8 cellular contexts compared by ENCODE assay signal in genomic region chrX:149540133-149540620, GRCh38. TPM values are rescaled to one million over a fixed set of nuclear protein-coding genes. Genes with fewer than 3 reads are reported as not detected.
A peak's percentile ranks its signal among the peaks of the same experiment; 100 is the strongest.
DNase-seq lines count a peak whose midpoint lies in the region; TF ChIP-seq lines count a peak whose summit lies in the region.

No MANE protein-coding gene starts in this region.

- no CpG with 5 or more reads among the region's 24 CpGs for WGBS in trophoblast cell (ENCODE audit: extremely low coverage, insufficient coverage, insufficient read length)
- 0 to 39% methylated on average over 6 to 19 of the region's 24 CpGs for WGBS in tibial nerve, 2 donors

- H3K4me2 ChIP-seq in trophoblast cell (ENCODE audit: low read length): peak overlapping the region; percentile 85

- H2BK12ac ChIP-seq in trophoblast cell (ENCODE audit: low read length): no peak overlapping the region

- H3K14ac ChIP-seq in trophoblast cell (ENCODE audit: low read length): no peak overlapping the region

- no peak for TF ChIP-seq POLR2A in tibial nerve (IDR thresholded peaks at IDR 0.05)

- no peak overlapping the region for H2AK5ac ChIP-seq in trophoblast cell (ENCODE audit: low read length)

- H3K9me3 ChIP-seq in trophoblast cell (ENCODE audit: insufficient read depth, low read depth, low read length) (no peaks in the 10 kb centered on the region), tibial nerve (no peaks in the 10 kb centered on the region)

- no peak overlapping the region for H3K9ac ChIP-seq in trophoblast cell (ENCODE audit: low read length)

- H2BK5ac ChIP-seq in trophoblast cell (ENCODE audit: low read depth, low read length, poor library complexity): peak overlapping the region; percentile 88

- no peak overlapping the region for H4K91ac ChIP-seq in trophoblast cell (ENCODE audit: low read depth, low read length)

- H3K27ac ChIP-seq in trophoblast cell (ENCODE audit: low read depth, low read length) (peak overlapping the region; percentile 73), tibial nerve (peak overlapping the region; percentile 61 to 92 (median 89))

- H2BK120ac ChIP-seq in trophoblast cell (ENCODE audit: insufficient read depth, low read length, poor library complexity): no peak overlapping the region

- H3K36me3 ChIP-seq in H7 (replicated peaks; ENCODE audit: control insufficient read depth, insufficient read depth, low read length) (no peaks in the 10 kb centered on the region), trophoblast cell (ENCODE audit: control insufficient read depth in 1 of 2, insufficient read depth in 2 of 2, low read length in 2 of 2) (no peaks in the 10 kb centered on the region), tibial nerve (peaks cover 0 to 3% (median 0%) of the 10 kb centered on the region in 3 donors)

- peak; percentile 53 for DNase-seq in DMS114 treated with DMSO at 0.1 percent for 48 hours (lab: John Stamatoyannopoulos, UW; ENCODE audit: unreplicated experiment)
- peak; percentile 93 for DNase-seq in H7
- DNase-seq in NAMALWA (ENCODE audit: low spot score): peak; percentile 77
- DNase-seq in SW480 (ENCODE audit: low spot score): peak; percentile 82
- DNase-seq in activated naive CD8-positive, alpha-beta T cell treated with anti-CD3 and anti-CD28 coated beads, Interleukin-2, amount 50 U/mL, for 16 hours (ENCODE audit: low read depth, low spot score): peak; percentile 75
- DNase-seq in cardiac septum (ENCODE audit: low spot score): peak; percentile 95
- peak; percentile 68 to 69 for DNase-seq in trophoblast cell
- peak; percentile 89 to 91 for DNase-seq in tibial nerve (ENCODE audit: low spot score in 2 of 2)

- no peak overlapping the region for H3K18ac ChIP-seq in trophoblast cell (ENCODE audit: low read length)

- no peak for TF ChIP-seq EP300 in tibial nerve (IDR thresholded peaks at IDR 0.05)

- intact Hi-C loops in cardiac septum (cut with DNase I): loop anchor here (2.0 kb wide), 1 partner anchor 91 kb away; the partner anchor contains the start of gene TMEM185A

- no peak overlapping the region for H4K12ac ChIP-seq in trophoblast cell (ENCODE audit: low read depth, low read length)

- no peak overlapping the region for H2AFZ ChIP-seq in trophoblast cell (ENCODE audit: insufficient read depth, low read length, poor library complexity)

- H3K4me1 ChIP-seq in trophoblast cell (ENCODE audit: control insufficient read depth in 1 of 2, insufficient read depth in 2 of 2, low read length in 2 of 2) (peaks cover 7% of the 10 kb centered on the region in 2 experiments), tibial nerve (peaks cover 0 to 9% (median 2%) of the 10 kb centered on the region in 4 donors)

- no peak overlapping the region for H3K4ac ChIP-seq in trophoblast cell (ENCODE audit: low read depth, low read length)

- H3K4me3 ChIP-seq in H7 (ENCODE audit: insufficient read depth, low read depth, low read length): peak overlapping the region; percentile 68
- H3K4me3 ChIP-seq in trophoblast cell (ENCODE audit: low read depth, low read length): peak overlapping the region; percentile 78
- H3K4me3 ChIP-seq in tibial nerve: peak overlapping the region; percentile 51 to 65 (median 60)

- TF ChIP-seq CTCF in tibial nerve (IDR thresholded peaks at IDR 0.05): no peak

- H3K23ac ChIP-seq in trophoblast cell (ENCODE audit: low read length): no peak overlapping the region

- H4K8ac ChIP-seq in trophoblast cell (ENCODE audit: low read depth, low read length): no peak overlapping the region

- peaks cover 3% of the 10 kb centered on the region for H3K79me2 ChIP-seq in trophoblast cell (ENCODE audit: control insufficient read depth, insufficient read depth, low read length, poor library complexity)

- H3K27me3 ChIP-seq in H7 (ENCODE audit: control insufficient read depth, insufficient read depth, low read length) (peaks cover 8% of the 10 kb centered on the region), trophoblast cell (ENCODE audit: insufficient read depth, low read length) (no peaks in the 10 kb centered on the region), tibial nerve (no peaks in the 10 kb centered on the region)

- H3K79me1 ChIP-seq in trophoblast cell (ENCODE audit: low read length): peaks cover 7% of the 10 kb centered on the region

RNA-seq across cellular contexts. Expression of gene EOLA1, which starts 0.6 kb away (rescaled TPM):
- total RNA-seq in H7 (2014; rRNA removed; shearing (Covaris generic)): 8.2 and 12.1 TPM in 2 replicates
- 27.4 TPM for total RNA-seq in cardiac septum
- 6.6 and 7.0 TPM in 2 replicates for polyA plus RNA-seq in trophoblast cell (2013)
- 10 to 100 TPM in 3 of 4 donors, 1 to 10 TPM in 1; 9.8 to 16.5 (median 12.3) TPM for total RNA-seq in tibial nerve

RNA-seq across cellular contexts. Expression of gene HSFX3, which starts 9.5 kb away (rescaled TPM):
- total RNA-seq in H7 (2014; rRNA removed; shearing (Covaris generic)): not detected in 2 replicates
- total RNA-seq in cardiac septum: 0.59 TPM
- not detected in 2 replicates for polyA plus RNA-seq in trophoblast cell (2013)
- not detected for total RNA-seq in tibial nerve

RNA-seq across cellular contexts. Expression of gene IDS, which starts 35.1 kb away (rescaled TPM):
- 29.0 and 33.7 TPM in 2 replicates for total RNA-seq in H7 (2014; rRNA removed; shearing (Covaris generic))
- total RNA-seq in cardiac septum: 87.6 TPM
- 72.3 and 73.8 TPM in 2 replicates for polyA plus RNA-seq in trophoblast cell (2013)
- total RNA-seq in tibial nerve: 100 to 1,000 TPM in 1 of 4 donors, 10 to 100 TPM in 3; 68.4 to 118 (median 92.4) TPM

RNA-seq across cellular contexts. Expression of gene MAGEA9B, which starts 47.1 kb away (rescaled TPM):
- total RNA-seq in H7 (2014; rRNA removed; shearing (Covaris generic)): not detected in 2 replicates
- total RNA-seq in cardiac septum: not detected
- not detected in 2 replicates for polyA plus RNA-seq in trophoblast cell (2013)
- total RNA-seq in tibial nerve: not detected

RNA-seq across cellular contexts. Expression of gene HSFX2, which starts 54.9 kb away (rescaled TPM):
- 1.2 and 1.3 TPM in 2 replicates for total RNA-seq in H7 (2014; rRNA removed; shearing (Covaris generic))
- total RNA-seq in cardiac septum (not detected), tibial nerve (1 to 10 TPM in 2 of 4 donors, not detected in 2; 1.2 to 3.3 TPM)
- 0.04 and 0.12 TPM in 2 replicates for polyA plus RNA-seq in trophoblast cell (2013)

Comparison
In these comparisons a context has a peak if more than half of its experiments do, and no peak if none do; other contexts are left out.
1. Peak in every context shown above with its lines: DNase-seq, H3K4me3 ChIP-seq and H3K27ac ChIP-seq.